ENCODE assay signal across 1 cellular context in genomic region chr18:79507076-79507545, GRCh38.
TF ChIP-seq lines count a peak whose summit lies in the region.

No MANE protein-coding gene starts in this region.

TF ChIP-seq in K562, 482 proteins besides CTCF, POLR2A, EP300 and RAD21 (continued from another document and continues in another):
- TF ChIP-seq, protein P1, sequence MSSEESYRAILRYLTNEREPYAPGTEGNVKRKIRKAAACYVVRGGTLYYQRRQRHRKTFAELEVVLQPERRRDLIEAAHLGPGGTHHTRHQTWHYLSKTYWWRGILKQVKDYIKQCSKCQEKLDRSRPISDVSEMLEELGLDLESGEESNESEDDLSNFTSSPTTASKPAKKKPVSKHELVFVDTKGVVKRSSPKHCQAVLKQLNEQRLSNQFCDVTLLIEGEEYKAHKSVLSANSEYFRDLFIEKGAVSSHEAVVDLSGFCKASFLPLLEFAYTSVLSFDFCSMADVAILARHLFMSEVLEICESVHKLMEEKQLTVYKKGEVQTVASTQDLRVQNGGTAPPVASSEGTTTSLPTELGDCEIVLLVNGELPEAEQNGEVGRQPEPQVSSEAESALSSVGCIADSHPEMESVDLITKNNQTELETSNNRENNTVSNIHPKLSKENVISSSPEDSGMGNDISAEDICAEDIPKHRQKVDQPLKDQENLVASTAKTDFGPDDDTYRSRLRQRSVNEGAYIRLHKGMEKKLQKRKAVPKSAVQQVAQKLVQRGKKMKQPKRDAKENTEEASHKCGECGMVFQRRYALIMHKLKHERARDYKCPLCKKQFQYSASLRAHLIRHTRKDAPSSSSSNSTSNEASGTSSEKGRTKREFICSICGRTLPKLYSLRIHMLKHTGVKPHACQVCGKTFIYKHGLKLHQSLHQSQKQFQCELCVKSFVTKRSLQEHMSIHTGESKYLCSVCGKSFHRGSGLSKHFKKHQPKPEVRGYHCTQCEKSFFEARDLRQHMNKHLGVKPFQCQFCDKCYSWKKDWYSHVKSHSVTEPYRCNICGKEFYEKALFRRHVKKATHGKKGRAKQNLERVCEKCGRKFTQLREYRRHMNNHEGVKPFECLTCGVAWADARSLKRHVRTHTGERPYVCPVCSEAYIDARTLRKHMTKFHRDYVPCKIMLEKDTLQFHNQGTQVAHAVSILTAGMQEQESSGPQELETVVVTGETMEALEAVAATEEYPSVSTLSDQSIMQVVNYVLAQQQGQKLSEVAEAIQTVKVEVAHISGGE (CRISPR knock-in tag; IDR thresholded peaks at IDR 0.05): peak in 1 of 3 experiments; percentile 59; a peak in 2 of 6 replicates
- TF ChIP-seq ZEB2 (IDR thresholded peaks at IDR 0.05): no peak
- TF ChIP-seq, protein P2, sequence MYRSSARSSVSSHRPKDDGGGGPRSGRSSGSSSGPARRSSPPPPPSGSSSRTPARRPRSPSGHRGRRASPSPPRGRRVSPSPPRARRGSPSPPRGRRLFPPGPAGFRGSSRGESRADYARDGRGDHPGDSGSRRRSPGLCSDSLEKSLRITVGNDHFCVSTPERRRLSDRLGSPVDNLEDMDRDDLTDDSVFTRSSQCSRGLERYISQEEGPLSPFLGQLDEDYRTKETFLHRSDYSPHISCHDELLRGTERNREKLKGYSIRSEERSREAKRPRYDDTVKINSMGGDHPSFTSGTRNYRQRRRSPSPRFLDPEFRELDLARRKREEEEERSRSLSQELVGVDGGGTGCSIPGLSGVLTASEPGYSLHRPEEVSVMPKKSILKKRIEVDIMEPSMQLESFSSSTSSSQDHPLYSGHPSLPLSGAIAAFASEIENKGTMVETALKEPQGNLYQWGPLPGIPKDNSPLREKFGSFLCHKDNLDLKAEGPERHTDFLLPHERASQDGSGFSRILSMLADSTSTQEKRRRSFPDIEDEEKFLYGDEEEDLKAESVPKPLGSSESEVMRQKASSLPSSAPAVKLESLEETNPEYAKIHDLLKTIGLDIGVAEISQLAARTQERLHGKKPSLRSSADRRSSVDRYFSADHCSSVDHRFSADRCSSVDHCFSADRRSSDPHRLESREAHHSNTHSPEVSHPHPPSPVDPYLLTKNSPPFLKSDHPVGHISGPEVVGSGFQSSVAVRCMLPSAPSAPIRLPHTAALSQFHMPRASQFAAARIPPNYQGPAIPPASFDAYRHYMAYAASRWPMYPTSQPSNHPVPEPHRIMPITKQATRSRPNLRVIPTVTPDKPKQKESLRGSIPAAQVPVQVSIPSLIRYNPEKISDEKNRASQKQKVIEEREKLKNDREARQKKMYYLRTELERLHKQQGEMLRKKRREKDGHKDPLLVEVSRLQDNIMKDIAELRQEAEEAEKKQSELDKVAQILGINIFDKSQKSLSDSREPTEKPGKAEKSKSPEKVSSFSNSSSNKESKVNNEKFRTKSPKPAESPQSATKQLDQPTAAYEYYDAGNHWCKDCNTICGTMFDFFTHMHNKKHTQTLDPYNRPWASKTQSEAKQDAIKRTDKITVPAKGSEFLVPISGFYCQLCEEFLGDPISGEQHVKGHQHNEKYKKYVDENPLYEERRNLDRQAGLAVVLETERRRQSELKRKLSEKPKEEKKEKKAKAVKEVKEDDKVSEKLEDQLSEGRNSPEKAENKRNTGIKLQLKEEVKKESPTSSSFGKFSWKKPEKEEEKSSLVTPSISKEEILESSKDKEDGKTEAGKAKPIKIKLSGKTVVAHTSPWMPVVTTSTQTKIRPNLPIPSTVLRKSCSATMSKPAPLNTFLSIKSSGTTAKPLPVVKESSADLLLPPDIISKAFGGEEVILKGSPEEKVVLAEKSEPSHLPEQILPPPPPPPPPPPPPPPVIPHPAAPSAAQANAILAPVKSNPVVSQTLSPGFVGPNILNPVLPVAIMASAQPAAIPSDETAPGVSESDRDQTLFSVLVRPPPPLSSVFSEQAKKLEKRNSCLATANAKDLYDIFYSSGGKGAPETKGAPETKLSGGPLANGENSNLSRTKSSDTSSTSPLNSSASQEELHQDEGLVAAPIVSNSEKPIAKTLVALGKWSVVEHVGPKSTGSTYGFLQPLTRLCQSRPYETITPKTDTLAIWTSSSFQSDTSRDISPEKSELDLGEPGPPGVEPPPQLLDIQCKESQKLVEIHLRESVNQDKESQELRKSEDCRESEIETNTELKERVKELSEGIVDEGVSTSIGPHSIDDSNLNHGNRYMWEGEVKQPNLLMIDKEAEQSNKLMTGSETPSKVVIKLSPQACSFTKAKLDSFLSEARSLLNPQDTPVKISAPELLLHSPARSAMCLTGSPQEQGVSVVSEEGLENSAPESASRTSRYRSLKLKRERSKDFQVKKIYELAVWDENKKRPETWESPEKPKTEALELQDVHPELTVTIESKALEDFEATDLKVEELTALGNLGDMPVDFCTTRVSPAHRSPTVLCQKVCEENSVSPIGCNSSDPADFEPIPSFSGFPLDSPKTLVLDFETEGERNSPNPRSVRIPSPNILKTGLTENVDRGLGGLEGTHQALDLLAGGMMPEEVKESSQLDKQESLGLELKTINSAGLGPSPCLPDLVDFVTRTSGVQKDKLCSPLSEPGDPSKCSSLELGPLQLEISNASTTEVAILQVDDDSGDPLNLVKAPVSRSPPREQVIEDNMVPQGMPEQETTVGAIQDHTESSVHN (IDR thresholded peaks at IDR 0.05; ENCODE audit: borderline replicate concordance in 1 of 2, low read depth in 1 of 2): no peak
- no peak for TF ChIP-seq ZNF644 (tag; IDR thresholded peaks at IDR 0.05; ENCODE audit: low read depth)
- no peak for TF ChIP-seq EZH2 (IDR thresholded peaks at IDR 0.05; ENCODE audit: borderline replicate concordance, low read depth, low read length)
- no peak for TF ChIP-seq PURB (CRISPR knock-in tag; IDR thresholded peaks at IDR 0.05; ENCODE audit: low read depth)
- no peak for TF ChIP-seq CEBPB (tag; IDR thresholded peaks at IDR 0.05)
- TF ChIP-seq, protein P3, sequence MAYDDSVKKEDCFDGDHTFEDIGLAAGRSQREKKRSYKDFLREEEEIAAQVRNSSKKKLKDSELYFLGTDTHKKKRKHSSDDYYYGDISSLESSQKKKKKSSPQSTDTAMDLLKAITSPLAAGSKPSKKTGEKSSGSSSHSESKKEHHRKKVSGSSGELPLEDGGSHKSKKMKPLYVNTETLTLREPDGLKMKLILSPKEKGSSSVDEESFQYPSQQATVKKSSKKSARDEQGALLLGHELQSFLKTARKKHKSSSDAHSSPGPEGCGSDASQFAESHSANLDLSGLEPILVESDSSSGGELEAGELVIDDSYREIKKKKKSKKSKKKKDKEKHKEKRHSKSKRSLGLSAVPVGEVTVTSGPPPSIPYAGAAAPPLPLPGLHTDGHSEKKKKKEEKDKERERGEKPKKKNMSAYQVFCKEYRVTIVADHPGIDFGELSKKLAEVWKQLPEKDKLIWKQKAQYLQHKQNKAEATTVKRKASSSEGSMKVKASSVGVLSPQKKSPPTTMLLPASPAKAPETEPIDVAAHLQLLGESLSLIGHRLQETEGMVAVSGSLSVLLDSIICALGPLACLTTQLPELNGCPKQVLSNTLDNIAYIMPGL (CRISPR knock-in tag; IDR thresholded peaks at IDR 0.05): no peak
- no peak for TF ChIP-seq TRIM25 (IDR thresholded peaks at IDR 0.05; ENCODE audit: borderline replicate concordance)
- TF ChIP-seq RBM15 (IDR thresholded peaks at IDR 0.05; ENCODE audit: insufficient read depth, low read length): no peak
- TF ChIP-seq KLF1 (tag; IDR thresholded peaks at IDR 0.05): no peak
- TF ChIP-seq NFYB (IDR thresholded peaks at IDR 0.05; ENCODE audit: extremely low read depth, insufficient read length): no peak
- TF ChIP-seq, protein P4, sequence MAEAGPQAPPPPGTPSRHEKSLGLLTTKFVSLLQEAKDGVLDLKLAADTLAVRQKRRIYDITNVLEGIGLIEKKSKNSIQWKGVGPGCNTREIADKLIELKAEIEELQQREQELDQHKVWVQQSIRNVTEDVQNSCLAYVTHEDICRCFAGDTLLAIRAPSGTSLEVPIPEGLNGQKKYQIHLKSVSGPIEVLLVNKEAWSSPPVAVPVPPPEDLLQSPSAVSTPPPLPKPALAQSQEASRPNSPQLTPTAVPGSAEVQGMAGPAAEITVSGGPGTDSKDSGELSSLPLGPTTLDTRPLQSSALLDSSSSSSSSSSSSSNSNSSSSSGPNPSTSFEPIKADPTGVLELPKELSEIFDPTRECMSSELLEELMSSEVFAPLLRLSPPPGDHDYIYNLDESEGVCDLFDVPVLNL (CRISPR knock-in tag; IDR thresholded peaks at IDR 0.05; ENCODE audit: low read depth): no peak
- TF ChIP-seq SRSF9 (IDR thresholded peaks at IDR 0.05; ENCODE audit: borderline replicate concordance, low read depth, low read length): no peak
- TF ChIP-seq, protein P5, sequence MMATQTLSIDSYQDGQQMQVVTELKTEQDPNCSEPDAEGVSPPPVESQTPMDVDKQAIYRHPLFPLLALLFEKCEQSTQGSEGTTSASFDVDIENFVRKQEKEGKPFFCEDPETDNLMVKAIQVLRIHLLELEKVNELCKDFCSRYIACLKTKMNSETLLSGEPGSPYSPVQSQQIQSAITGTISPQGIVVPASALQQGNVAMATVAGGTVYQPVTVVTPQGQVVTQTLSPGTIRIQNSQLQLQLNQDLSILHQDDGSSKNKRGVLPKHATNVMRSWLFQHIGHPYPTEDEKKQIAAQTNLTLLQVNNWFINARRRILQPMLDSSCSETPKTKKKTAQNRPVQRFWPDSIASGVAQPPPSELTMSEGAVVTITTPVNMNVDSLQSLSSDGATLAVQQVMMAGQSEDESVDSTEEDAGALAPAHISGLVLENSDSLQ (IDR thresholded peaks at IDR 0.05): no peak
- no peak for TF ChIP-seq FOXP1 (CRISPR knock-in tag; IDR thresholded peaks at IDR 0.05)
- TF ChIP-seq ZFPM2 (CRISPR knock-in tag; IDR thresholded peaks at IDR 0.05): no peak
- TF ChIP-seq, protein P6, sequence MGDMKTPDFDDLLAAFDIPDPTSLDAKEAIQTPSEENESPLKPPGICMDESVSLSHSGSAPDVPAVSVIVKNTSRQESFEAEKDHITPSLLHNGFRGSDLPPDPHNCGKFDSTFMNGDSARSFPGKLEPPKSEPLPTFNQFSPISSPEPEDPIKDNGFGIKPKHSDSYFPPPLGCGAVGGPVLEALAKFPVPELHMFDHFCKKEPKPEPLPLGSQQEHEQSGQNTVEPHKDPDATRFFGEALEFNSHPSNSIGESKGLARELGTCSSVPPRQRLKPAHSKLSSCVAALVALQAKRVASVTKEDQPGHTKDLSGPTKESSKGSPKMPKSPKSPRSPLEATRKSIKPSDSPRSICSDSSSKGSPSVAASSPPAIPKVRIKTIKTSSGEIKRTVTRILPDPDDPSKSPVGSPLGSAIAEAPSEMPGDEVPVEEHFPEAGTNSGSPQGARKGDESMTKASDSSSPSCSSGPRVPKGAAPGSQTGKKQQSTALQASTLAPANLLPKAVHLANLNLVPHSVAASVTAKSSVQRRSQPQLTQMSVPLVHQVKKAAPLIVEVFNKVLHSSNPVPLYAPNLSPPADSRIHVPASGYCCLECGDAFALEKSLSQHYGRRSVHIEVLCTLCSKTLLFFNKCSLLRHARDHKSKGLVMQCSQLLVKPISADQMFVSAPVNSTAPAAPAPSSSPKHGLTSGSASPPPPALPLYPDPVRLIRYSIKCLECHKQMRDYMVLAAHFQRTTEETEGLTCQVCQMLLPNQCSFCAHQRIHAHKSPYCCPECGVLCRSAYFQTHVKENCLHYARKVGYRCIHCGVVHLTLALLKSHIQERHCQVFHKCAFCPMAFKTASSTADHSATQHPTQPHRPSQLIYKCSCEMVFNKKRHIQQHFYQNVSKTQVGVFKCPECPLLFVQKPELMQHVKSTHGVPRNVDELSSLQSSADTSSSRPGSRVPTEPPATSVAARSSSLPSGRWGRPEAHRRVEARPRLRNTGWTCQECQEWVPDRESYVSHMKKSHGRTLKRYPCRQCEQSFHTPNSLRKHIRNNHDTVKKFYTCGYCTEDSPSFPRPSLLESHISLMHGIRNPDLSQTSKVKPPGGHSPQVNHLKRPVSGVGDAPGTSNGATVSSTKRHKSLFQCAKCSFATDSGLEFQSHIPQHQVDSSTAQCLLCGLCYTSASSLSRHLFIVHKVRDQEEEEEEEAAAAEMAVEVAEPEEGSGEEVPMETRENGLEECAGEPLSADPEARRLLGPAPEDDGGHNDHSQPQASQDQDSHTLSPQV (IDR thresholded peaks at IDR 0.05): peak; percentile 55
- no peak for TF ChIP-seq ZNF311 (CRISPR knock-in tag; IDR thresholded peaks at IDR 0.05)
- peak; percentile 53; the same call in 1 of the 2 replicates for TF ChIP-seq GATAD2B (IDR thresholded peaks at IDR 0.05; ENCODE audit: borderline replicate concordance)
- TF ChIP-seq TCF7 (IDR thresholded peaks at IDR 0.05; ENCODE audit: borderline replicate concordance): no peak
- no peak for TF ChIP-seq MYBL2 (IDR thresholded peaks at IDR 0.05; ENCODE audit: low read depth)
- no peak for TF ChIP-seq MYBL2 (CRISPR knock-in tag; IDR thresholded peaks at IDR 0.05; ENCODE audit: borderline replicate concordance)
- TF ChIP-seq MXD1 (CRISPR knock-in tag; IDR thresholded peaks at IDR 0.05; ENCODE audit: borderline replicate concordance, poor library complexity, severe bottlenecking): no peak
